In genomic region chr4:139633661-139634060, GRCh38 we compare ENCODE assay signal across 8 cellular contexts. TPM values are rescaled to one million over a fixed set of nuclear protein-coding genes. Genes with fewer than 3 reads are reported as not detected.
DNase-seq lines count a peak whose midpoint lies in the region; ATAC-seq, FAIRE-seq and TF ChIP-seq lines count a peak whose summit lies in the region.

No MANE protein-coding gene starts in this region.

- TF ChIP-seq CTCF in 22Rv1 (IDR thresholded peaks at IDR 0.05) (peak; percentile 76), body of pancreas (IDR thresholded peaks at IDR 0.05) (peak; percentile 24 to 77 (median 69)), kidney epithelial cell (IDR thresholded peaks at IDR 0.05; ENCODE audit: insufficient read depth, low read length, poor library complexity, severe bottlenecking) (peak; percentile 67)

- ATAC-seq in body of pancreas (peak; percentile 91), HG02588 (IDR thresholded peaks at IDR 0.05; ENCODE audit: unreplicated experiment) (no peak), GM18519 (IDR thresholded peaks at IDR 0.05; ENCODE audit: low FRiP score, unreplicated experiment) (no peak)

- H3K27ac ChIP-seq in 22Rv1 (no peak overlapping the region), body of pancreas (peak overlapping the region in 3 of 4 donors; percentile 32 to 58 (median 55))

- DNase-seq in HT1080 (ENCODE audit: low read depth) (peak; percentile 50), body of pancreas (peak; percentile 41 to 56 (median 44)), kidney epithelial cell (ENCODE audit: low read depth) (no peak), urothelium cell line (ENCODE audit: low spot score) (peak; percentile 48), T-helper 9 cell (no peak)

- H3K36me3 ChIP-seq in body of pancreas (replicated peaks in 1 of 2; ENCODE audit: insufficient read depth in 1 of 2, low read depth in 2 of 2) (no peaks in the 10 kb centered on the region), kidney epithelial cell (ENCODE audit: control insufficient read depth, insufficient read depth, low read length) (no peaks in the 10 kb centered on the region)

- no peaks in the 10 kb centered on the region for H3K27me3 ChIP-seq in body of pancreas
- no peaks in the 10 kb centered on the region for H3K27me3 ChIP-seq in kidney epithelial cell (ENCODE audit: control insufficient read depth, insufficient read depth, low read length)

- H3K9me3 ChIP-seq in body of pancreas: no peaks in the 10 kb centered on the region

- intact Hi-C loops in body of pancreas (cut with DNase I): no loop called here

- no peak overlapping the region for H3K4me3 ChIP-seq in body of pancreas
- H3K4me3 ChIP-seq in kidney epithelial cell (ENCODE audit: low read depth, low read length): no peak overlapping the region

- 14 to 23% methylated on average over 11 of the region's 11 CpGs for WGBS in body of pancreas, 2 donors

- no peak for FAIRE-seq in urothelium cell line (lab: Jason Lieb, UNC)

- TF ChIP-seq POLR2A in body of pancreas (IDR thresholded peaks at IDR 0.05): peak in 1 of 3 donors; percentile 16

- no peaks in the 10 kb centered on the region for H3K4me1 ChIP-seq in body of pancreas

RNA-seq across cellular contexts. Expression of gene MGST2, which starts 32.0 kb away (rescaled TPM):
- 0.68 TPM in 1 of 2 replicates, not detected in the other for total RNA-seq in HT1080 (2014; rRNA removed; shearing (Covaris generic))
- 0.49 and 1.1 TPM in 2 replicates for polyA plus RNA-seq in HT1080 (2015; cell fraction: cytosol; rRNA removed)
- polyA plus RNA-seq in HT1080 (2015; cell fraction: nucleus; rRNA removed): not detected in 2 replicates
- 10 to 100 TPM; 23.4 to 44.1 TPM for total RNA-seq in body of pancreas
- total RNA-seq in kidney epithelial cell: 29.8 and 35.8 TPM in 2 replicates

Comparison
In these comparisons a context has a peak if more than half of its experiments do, and no peak if none do; other contexts are left out.
1. DNase-seq: peak in HT1080 (single experiment), body of pancreas (4 of 4) and urothelium cell line (single experiment); none in kidney epithelial cell (single experiment) and T-helper 9 cell (single experiment).
2. RNA of gene MGST2, which starts 32.0 kb away (total RNA-seq): 23.4 to 44.1 TPM in body of pancreas and 29.8 to 35.8 TPM in kidney epithelial cell; 0.68 TPM in HT1080; every median in the first group is over 10 times any median in the second.
3. Peak in every context shown above with its lines, with median percentiles within 50 percentile points of each other: CTCF ChIP-seq.